Comparison of ENCODE assay signal across 1 cellular context in the genomic region with DNA sequence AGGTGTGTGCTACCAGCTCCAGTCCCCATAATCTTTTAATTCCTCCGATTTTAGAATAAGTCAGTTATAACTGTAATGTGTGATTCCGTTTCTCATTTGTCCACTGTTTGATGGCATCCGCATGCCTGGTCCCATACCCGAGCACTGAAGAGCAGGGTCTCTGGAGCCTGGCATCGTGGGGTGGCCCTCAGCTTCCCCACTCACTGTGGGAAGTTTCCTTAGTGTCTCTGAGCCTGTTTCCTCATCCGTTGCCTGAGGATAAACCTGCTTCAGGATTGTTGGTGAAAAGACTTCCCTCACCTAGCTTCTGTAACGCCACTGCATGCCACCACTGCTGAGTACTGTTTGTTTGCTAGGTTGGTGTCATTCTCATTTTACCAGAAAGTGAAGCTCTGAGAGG.
TF ChIP-seq lines count a peak whose summit lies in the region.

No MANE protein-coding gene starts in this region.

TF ChIP-seq in IMR-90, 13 proteins besides CTCF, POLR2A, EP300 and RAD21:
- TF ChIP-seq ELK1 (IDR thresholded peaks at IDR 0.05; ENCODE audit: borderline replicate concordance, low read depth, low read length) (no peak), SMC3 (IDR thresholded peaks at IDR 0.05; ENCODE audit: low read depth, low read length) (no peak), MAZ (IDR thresholded peaks at IDR 0.05; ENCODE audit: borderline replicate concordance, low read depth, low read length) (no peak), FOS (IDR thresholded peaks at IDR 0.05; ENCODE audit: low read depth, low read length) (no peak), BHLHE40 (IDR thresholded peaks at IDR 0.05; ENCODE audit: low read depth, low read length) (no peak), NFE2L2 (IDR thresholded peaks at IDR 0.05; ENCODE audit: low read depth, low read length) (no peak), RFX5 (IDR thresholded peaks at IDR 0.05; ENCODE audit: low read depth, low read length) (no peak), MAFK (IDR thresholded peaks at IDR 0.05; ENCODE audit: low read depth, low read length) (no peak), CHD1 (IDR thresholded peaks at IDR 0.05; ENCODE audit: low read depth, low read length) (no peak), USF2 (IDR thresholded peaks at IDR 0.05; ENCODE audit: low read depth, low read length) (no peak), RCOR1 (IDR thresholded peaks at IDR 0.05; ENCODE audit: insufficient replicate concordance, low read length) (no peak)
